In the genomic region with DNA sequence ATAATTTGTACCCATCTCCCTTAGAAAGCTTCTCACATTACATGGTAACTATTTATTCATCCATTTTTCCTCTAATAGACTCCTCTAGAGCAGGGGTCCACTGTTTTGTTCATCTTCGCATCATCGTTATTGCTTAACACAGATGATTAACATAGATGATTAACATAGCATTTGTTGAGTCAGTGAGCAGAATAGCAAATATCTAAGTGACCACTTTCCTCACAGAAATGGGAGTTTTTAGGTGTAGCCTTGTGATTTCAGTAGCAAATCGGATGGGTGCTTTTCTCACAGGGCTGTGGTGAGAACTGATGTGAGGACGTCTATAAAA, we compare ENCODE assay signal across 27 cellular contexts. TPM values are rescaled to one million over a fixed set of nuclear protein-coding genes. Genes with fewer than 3 reads are reported as not detected.
A peak's percentile ranks its signal among the peaks of the same experiment; 100 is the strongest.
DNase-seq lines count a peak whose midpoint lies in the region; ATAC-seq and TF ChIP-seq lines count a peak whose summit lies in the region.
"Had no signal": no experiment of that assay in that cellular context is flagged by ENCODE, and none has a peak within 500 bp of the region (broad histone marks: within the 10 kb centered on the region; RNA-seq: fewer than 3 reads in every experiment).

No MANE protein-coding gene starts in this region.

- no peak overlapping the region for H2AFZ ChIP-seq in mammary epithelial cell (ENCODE audit: low read depth, low read length)

- CTCF ChIA-PET in mammary epithelial cell (lab: Charles Lee; ENCODE audit: low non-redundant PET), result interaction anchor here (0.6 kb wide), 1 partner anchor 11 kb away, joined by 3 read pairs; no protein-coding TSS in a partner anchor

- H3K4me3 ChIP-seq in mammary epithelial cell (replicated peaks in 1 of 3; ENCODE audit: insufficient read depth in 1 of 3, low read depth in 2 of 3, low read length in 3 of 3), result no peak overlapping the region
- H3K4me3 ChIP-seq: BLaER1 treated with 17β-estradiol and CSF1 and Interleukin-3, amounts not matched to agents 10 nM and 100 nM; esophagus squamous epithelium; lung; pancreas; thyroid gland had no signal

- H3K9me3 ChIP-seq in mammary epithelial cell (replicated peaks; ENCODE audit: insufficient read depth, low read length), result no peaks in the 10 kb centered on the region
- H3K9me3 ChIP-seq: BLaER1 treated with 17β-estradiol and CSF1 and Interleukin-3, amounts not matched to agents 10 nM and 100 nM; Caco-2; esophagus squamous epithelium; pancreas; thyroid gland had no signal

- DNase-seq in EH (ENCODE audit: low read depth) (peak; percentile 19), HT1080 (ENCODE audit: low read depth) (peak; percentile 8), mammary epithelial cell (peak; percentile 16), iris pigment epithelial cell (ENCODE audit: low read depth) (peak; percentile 5), DMS153 (lab: John Stamatoyannopoulos, UW) (no peak), amygdala (lab: John Stamatoyannopoulos, UW) (no peak)
- DNase-seq: ACHN; activated CD4-positive, alpha-beta memory T cell treated with anti-CD3 and anti-CD28 coated beads, Interleukin-2, amount 10 ng/mL, durations not matched to agents 7 days and 5 days; activated CD4-positive, CD25-positive, alpha-beta regulatory T cell; activated naive CD8-positive, alpha-beta T cell treated with anti-CD3 and anti-CD28 coated beads for 36 hours; Caco-2; effector memory CD8-positive, alpha-beta T cell; esophagus squamous epithelium; NCI-H1048; NCI-H187; NCI-H226; pancreas; right cardiac atrium; SHP77 treated with DMSO at 0.1 percent for 48 hours; stimulated activated CD4-positive, alpha-beta T cell treated with anti-CD3 and anti-CD28 coated beads, Interleukin-12 subunit alpha, Interleukin-12 subunit beta, amount 100 ng/mL, for 4 hours; stimulated activated CD4-positive, alpha-beta T cell treated with anti-CD3 and anti-CD28 coated beads, Interleukin-4, amount 100 ng/mL, for 24 hours; stimulated activated naive CD4-positive, alpha-beta T cell treated with Interleukin-2 at 50 U/mL for 16 hours; thyroid gland had no signal

- BruUV-seq in mammary epithelial cell (replicated peaks; lab: Mats Ljungman, UMichigan), result no TSS peak

- intact Hi-C loops in mammary epithelial cell (cut with micrococcal nuclease), result no loop called here

- H4K20me1 ChIP-seq in mammary epithelial cell (ENCODE audit: insufficient read depth, low read length), result no peaks in the 10 kb centered on the region
- H4K20me1 ChIP-seq: BLaER1 treated with 17β-estradiol and CSF1 and Interleukin-3, amounts not matched to agents 10 nM and 100 nM had no signal

- H3K27me3 ChIP-seq in mammary epithelial cell (ENCODE audit: insufficient read depth, low read length), result no peaks in the 10 kb centered on the region
- H3K27me3 ChIP-seq: BLaER1 treated with 17β-estradiol and CSF1 and Interleukin-3, amounts not matched to agents 10 nM and 100 nM; esophagus squamous epithelium; pancreas; thyroid gland had no signal

- no peaks in the 10 kb centered on the region for H3K4me1 ChIP-seq in mammary epithelial cell (ENCODE audit: insufficient read depth, low read length)
- H3K4me1 ChIP-seq: BLaER1 treated with 17β-estradiol and CSF1 and Interleukin-3, amounts not matched to agents 10 nM and 100 nM; Caco-2; thyroid gland had no signal

- no peaks in the 10 kb centered on the region for H3K36me3 ChIP-seq in mammary epithelial cell (ENCODE audit: insufficient read depth, low read length)
- H3K36me3 ChIP-seq: BLaER1 treated with 17β-estradiol and CSF1 and Interleukin-3, amounts not matched to agents 10 nM and 100 nM; esophagus squamous epithelium; pancreas; thyroid gland had no signal

- no peak for TF ChIP-seq CTCF in mammary epithelial cell (conservative IDR thresholded peaks at IDR 0.05 in 1 of 2, IDR thresholded peaks at IDR 0.05 in 1 of 2; ENCODE audit: extremely low read depth in 1 of 2, insufficient read depth in 1 of 2, low read depth in 1 of 2, low read length in 2 of 2)

- H3K9ac ChIP-seq in mammary epithelial cell (ENCODE audit: insufficient read depth, low read length), result no peak overlapping the region
- H3K9ac ChIP-seq: BLaER1 treated with 17β-estradiol and CSF1 and Interleukin-3, amounts not matched to agents 10 nM and 100 nM had no signal

- H3K79me2 ChIP-seq in mammary epithelial cell (ENCODE audit: insufficient read depth, low read length), result no peaks in the 10 kb centered on the region

- ATAC-seq in HG03342 (IDR thresholded peaks at IDR 0.05; ENCODE audit: unreplicated experiment), result no peak
- ATAC-seq in HG03135 (IDR thresholded peaks at IDR 0.05; ENCODE audit: unreplicated experiment), result no peak
- ATAC-seq: effector memory CD8-positive, alpha-beta T cell; pancreas; right cardiac atrium had no signal

- no peak overlapping the region for H3K27ac ChIP-seq in mammary epithelial cell (ENCODE audit: insufficient read depth, low read depth, low read length)
- H3K27ac ChIP-seq: BLaER1 treated with 17β-estradiol and CSF1 and Interleukin-3, amounts not matched to agents 10 nM and 100 nM; esophagus squamous epithelium; pancreas; thyroid gland had no signal

- WGBS in mammary epithelial cell (ENCODE audit: low coverage, missing lambda C conversion rate), result 82% methylated on average over 4 of the region's 4 CpGs

- dilution Hi-C loops in mammary epithelial cell (cut with HindIII; ENCODE audit: low sequenced_read_pairs), result no loop called here

- no peak overlapping the region for H3K4me2 ChIP-seq in mammary epithelial cell (ENCODE audit: insufficient read depth, low read depth, low read length)
- H3K4me2 ChIP-seq: BLaER1 treated with 17β-estradiol and CSF1 and Interleukin-3, amounts not matched to agents 10 nM and 100 nM had no signal

- in situ Hi-C loops in mammary epithelial cell (cut with MboI; ENCODE audit: low sequenced_read_pairs in 2 of 2), result no loop called here

RNA-seq across cellular contexts. Expression of gene MAP3K13, which starts 37.4 kb away (rescaled TPM):
- 17.6 and 25.6 TPM in 2 replicates for total RNA-seq in HT1080 (2014; rRNA removed; shearing (Covaris generic))
- polyA plus RNA-seq in HT1080 (2015; cell fraction: cytosol; rRNA removed), result 31.7 and 36.6 TPM in 2 replicates
- polyA plus RNA-seq in HT1080 (2015; cell fraction: nucleus; rRNA removed), result 6.7 and 12.3 TPM in 2 replicates
- 10 to 100 TPM; 21.5 to 28.8 TPM for total RNA-seq in mammary epithelial cell
- 11.7 TPM for polyA plus RNA-seq in mammary epithelial cell
- 5.1 TPM for polyA minus RNA-seq in mammary epithelial cell

Comparison
In these comparisons a context has a peak if more than half of its experiments do, and no peak if none do; other contexts are left out.
1. DNase-seq: peak in EH (single experiment), HT1080 (single experiment), mammary epithelial cell (single experiment) and iris pigment epithelial cell (single experiment); none in DMS153 (single experiment) and amygdala (0 of 56).